ENCODE assay signal across 20 cellular contexts in genomic region chr10:1294748-1295147, GRCh38.
DNase-seq lines count a peak whose midpoint lies in the region; TF ChIP-seq lines count a peak whose summit lies in the region.
"Had no signal": no experiment of that assay in that cellular context is flagged by ENCODE, and none has a peak within 500 bp of the region (broad histone marks: within the 10 kb centered on the region; RNA-seq: fewer than 3 reads in every experiment).

No MANE protein-coding gene starts in this region.

- no peaks in the 10 kb centered on the region for H3K36me3 ChIP-seq in neural progenitor cell

- H3K9ac ChIP-seq in neural progenitor cell, result no peak overlapping the region

- H3K4me1 Mint-ChIP-seq in neural progenitor cell (peaks cover 81% of the 10 kb centered on the region), type B pancreatic cell (ENCODE audit: unreplicated experiment) (peaks cover 51% of the 10 kb centered on the region)
- H3K4me1 Mint-ChIP-seq in activated CD4-positive, alpha-beta T cell treated with anti-CD3 and anti-CD28 coated beads, Interleukin-2, amount 10 ng/mL, durations not matched to agents 7 days and 5 days, result peaks cover 9% of the 10 kb centered on the region

- peak overlapping the region in 31 of 59 donors; percentile 46 to 93 (median 84) for H3K27ac ChIP-seq in dorsolateral prefrontal cortex
- H3K27ac ChIP-seq in neural progenitor cell, result no peak overlapping the region

- TF ChIP-seq CTCF in dorsolateral prefrontal cortex (IDR thresholded peaks at IDR 0.05 in 54 of 56, conservative IDR thresholded peaks at IDR 0.05 in 2 of 56; ENCODE audit: low read depth in 1 of 56, partially characterized antibody in 56 of 56) (no peak), neural progenitor cell (IDR thresholded peaks at IDR 0.05) (no peak), type B pancreatic cell (conservative IDR thresholded peaks at IDR 0.05) (no peak)

- H3K27me3 Mint-ChIP-seq in neural progenitor cell (ENCODE audit: insufficient read depth, low read depth) (peaks cover 11% of the 10 kb centered on the region), type B pancreatic cell (peaks cover 4% of the 10 kb centered on the region)
- peaks cover 13% of the 10 kb centered on the region for H3K27me3 Mint-ChIP-seq in activated CD4-positive, alpha-beta T cell treated with anti-CD3 and anti-CD28 coated beads, Interleukin-2, amount 10 ng/mL, durations not matched to agents 7 days and 5 days

- H3K4me2 ChIP-seq in neural progenitor cell, result peak overlapping the region; percentile 74

- H3K36me3 Mint-ChIP-seq in neural progenitor cell, result no peaks in the 10 kb centered on the region
- H3K36me3 Mint-ChIP-seq in type B pancreatic cell, result no peaks in the 10 kb centered on the region
- H3K36me3 Mint-ChIP-seq in activated CD4-positive, alpha-beta T cell treated with anti-CD3 and anti-CD28 coated beads, Interleukin-2, amount 10 ng/mL, durations not matched to agents 7 days and 5 days (ENCODE audit: low read depth), result no peaks in the 10 kb centered on the region
- H3K36me3 Mint-ChIP-seq: CD4-positive, CD25-positive, alpha-beta regulatory T cell had no signal

- POLR2A ChIA-PET in activated CD4-positive, alpha-beta T cell treated with anti-CD3 and anti-CD28 coated beads, Interleukin-2, amount 10 ng/mL, durations not matched to agents 7 days and 5 days (lab: Charles Lee), result no interaction called here

- DNase-seq in SHP77 treated with DMSO at 0.1 percent for 48 hours (lab: John Stamatoyannopoulos, UW) (peak; percentile 26), dorsolateral prefrontal cortex (peak in 2 of 10 donors; percentile 9 to 29), neural progenitor cell (ENCODE audit: low spot score) (no peak), type B pancreatic cell (ENCODE audit: extremely low spot score, unreplicated experiment) (no peak), D341Med (ENCODE audit: low spot score) (no peak), NCI-H226 (no peak)
- no peak for DNase-seq in activated CD4-positive, alpha-beta T cell treated with anti-CD3 and anti-CD28 coated beads, Interleukin-2, amount 10 ng/mL, durations not matched to agents 7 days and 5 days
- DNase-seq: CD4-positive, CD25-positive, alpha-beta regulatory T cell; COR-L47; DMS 273 treated with DMSO at 0.1 percent for 48 hours; DMS79 treated with DMSO at 0.1 percent for 48 hours; H7; HFFc6; KBM-7; MM.1S; NCI-H1048; NCI-H1417 treated with DMSO at 0.1 percent for 48 hours; NCI-H1930; NCI-H526; Right ventricle myocardium superior had no signal

- peaks cover 13% of the 10 kb centered on the region for H3F3A ChIP-seq in neural progenitor cell (ENCODE audit: low read depth)

- intact Hi-C loops in dorsolateral prefrontal cortex (cut with DNase I), result loop anchor here in 1 of 2 donors (5.0 kb wide), 2 partner anchors 52 to 112 kb away; no protein-coding TSS in a partner anchor

- no peaks in the 10 kb centered on the region for H3K9me3 ChIP-seq in neural progenitor cell (ENCODE audit: low read depth)

- CTCF ChIA-PET in activated CD4-positive, alpha-beta T cell treated with anti-CD3 and anti-CD28 coated beads, Interleukin-2, amount 10 ng/mL, durations not matched to agents 7 days and 5 days (lab: Charles Lee), result interaction anchor here (1.3 kb wide), 1 partner anchor 22 kb away, joined by 3 read pairs; no protein-coding TSS in a partner anchor

- peaks cover 0 to 28% (median 0%) of the 10 kb centered on the region in 45 donors for H3K27me3 ChIP-seq in dorsolateral prefrontal cortex
- H3K27me3 ChIP-seq in neural progenitor cell, result no peaks in the 10 kb centered on the region

- H3K79me2 ChIP-seq in neural progenitor cell (ENCODE audit: low read depth), result no peaks in the 10 kb centered on the region

- peaks cover 40% of the 10 kb centered on the region for H3K4me1 ChIP-seq in neural progenitor cell

- no peak overlapping the region for H2AFZ ChIP-seq in neural progenitor cell (replicated peaks)

- H3K4me3 ChIP-seq in dorsolateral prefrontal cortex, result no peak overlapping the region
- no peak overlapping the region for H3K4me3 ChIP-seq in neural progenitor cell

- no peak overlapping the region for H3K4me3 Mint-ChIP-seq in neural progenitor cell
- H3K4me3 Mint-ChIP-seq in type B pancreatic cell, result no peak overlapping the region
- no peak overlapping the region for H3K4me3 Mint-ChIP-seq in activated CD4-positive, alpha-beta T cell treated with anti-CD3 and anti-CD28 coated beads, Interleukin-2, amount 10 ng/mL, durations not matched to agents 7 days and 5 days
- H3K4me3 Mint-ChIP-seq: CD4-positive, CD25-positive, alpha-beta regulatory T cell; HFFc6 had no signal

- peaks cover 3% of the 10 kb centered on the region for H3K9me3 Mint-ChIP-seq in neural progenitor cell
- H3K9me3 Mint-ChIP-seq in type B pancreatic cell, result no peaks in the 10 kb centered on the region
- no peaks in the 10 kb centered on the region for H3K9me3 Mint-ChIP-seq in activated CD4-positive, alpha-beta T cell treated with anti-CD3 and anti-CD28 coated beads, Interleukin-2, amount 10 ng/mL, durations not matched to agents 7 days and 5 days

- H3K27ac Mint-ChIP-seq in neural progenitor cell, result peak overlapping the region; percentile 100
- H3K27ac Mint-ChIP-seq in type B pancreatic cell, result peak overlapping the region; percentile 5
- H3K27ac Mint-ChIP-seq in activated CD4-positive, alpha-beta T cell treated with anti-CD3 and anti-CD28 coated beads, Interleukin-2, amount 10 ng/mL, durations not matched to agents 7 days and 5 days, result no peak overlapping the region
- H3K27ac Mint-ChIP-seq: HFFc6 had no signal

- no peaks in the 10 kb centered on the region for H4K20me1 ChIP-seq in neural progenitor cell (ENCODE audit: low read depth)
